In the genomic region with DNA sequence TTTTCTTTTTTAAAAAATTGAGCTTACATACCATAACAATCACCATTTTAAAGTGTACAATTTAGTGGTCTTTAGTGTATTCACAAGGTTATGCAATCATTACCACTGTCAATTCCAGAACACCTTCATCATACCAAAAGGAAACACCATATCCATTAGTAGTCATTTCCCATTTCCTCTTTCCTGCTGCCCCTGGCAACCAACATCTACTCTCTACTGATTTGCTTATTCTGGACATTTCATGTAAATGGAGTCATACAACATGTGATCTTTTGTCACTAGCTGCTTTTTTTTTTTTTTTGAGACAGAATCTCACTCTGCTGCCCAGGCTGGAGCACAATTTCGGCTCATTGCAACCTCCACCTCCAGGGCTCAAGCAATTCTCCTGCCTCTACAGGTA, we compare ENCODE assay signal across 10 cellular contexts.
DNase-seq lines count a peak whose midpoint lies in the region; ATAC-seq, FAIRE-seq and TF ChIP-seq lines count a peak whose summit lies in the region.
"Had no signal": no experiment of that assay in that cellular context is flagged by ENCODE, and none has a peak within 500 bp of the region (broad histone marks: within the 10 kb centered on the region; RNA-seq: fewer than 3 reads in every experiment).

No MANE protein-coding gene starts in this region.

- H3K4me3 ChIP-seq in keratinocyte (ENCODE audit: control insufficient read depth in 2 of 3, extremely low read depth in 1 of 3, insufficient read depth in 2 of 3, low read depth in 1 of 3, low read length in 3 of 3) (peak overlapping the region in 1 of 3 experiments; percentile 43), mucosa of descending colon (no peak overlapping the region)
- no peak overlapping the region for H3K4me3 ChIP-seq in CD8-positive, alpha-beta T cell (ENCODE audit: low read depth, low read length)

- H3K4me3 Mint-ChIP-seq in activated T-helper 17 cell treated with anti-CD3 and anti-CD28 coated beads, Interleukin-2, amount 50 U/mL, for 72 hours: no peak overlapping the region
- H3K4me3 Mint-ChIP-seq in CD8-positive, alpha-beta T cell: no peak overlapping the region
- H3K4me3 Mint-ChIP-seq: activated CD8-positive, alpha-beta T cell treated with anti-CD3 and anti-CD28 coated beads for 36 hours had no signal

- H3K27me3 Mint-ChIP-seq in activated T-helper 17 cell treated with anti-CD3 and anti-CD28 coated beads, Interleukin-2, amount 50 U/mL, for 72 hours: no peaks in the 10 kb centered on the region
- H3K27me3 Mint-ChIP-seq in CD8-positive, alpha-beta T cell (ENCODE audit: low read depth): no peaks in the 10 kb centered on the region
- H3K27me3 Mint-ChIP-seq: activated CD8-positive, alpha-beta T cell treated with anti-CD3 and anti-CD28 coated beads for 36 hours had no signal

- intact Hi-C loops in CD8-positive, alpha-beta T cell (cut with DNase I, micrococcal nuclease): no loop called here
- intact Hi-C loops in mucosa of descending colon (cut with DNase I, micrococcal nuclease): no loop called here

- peak; percentile 90 for FAIRE-seq in keratinocyte (lab: Jason Lieb, UNC)

- no peaks in the 10 kb centered on the region for H3K27me3 ChIP-seq in keratinocyte (ENCODE audit: control insufficient read depth, extremely low read depth, insufficient read depth, low read length)
- H3K27me3 ChIP-seq in CD8-positive, alpha-beta T cell (ENCODE audit: insufficient read depth, low read length): no peaks in the 10 kb centered on the region

- TF ChIP-seq CTCF in keratinocyte (optimal IDR thresholded peaks at IDR 0.05 in 1 of 3, IDR thresholded peaks at IDR 0.05 in 1 of 3, conservative IDR thresholded peaks at IDR 0.05 in 1 of 3; ENCODE audit: extremely low read depth in 1 of 3, insufficient read depth in 2 of 3, low read length in 3 of 3) (no peak), mucosa of descending colon (IDR thresholded peaks at IDR 0.05) (no peak)
- no peak for TF ChIP-seq CTCF in CD8-positive, alpha-beta T cell (IDR thresholded peaks at IDR 0.05)

- peak overlapping the region; percentile 34 for H3K4me2 ChIP-seq in keratinocyte (ENCODE audit: control insufficient read depth, extremely low read depth, insufficient read depth, low read depth, low read length)

- H3K9me1 ChIP-seq in keratinocyte (ENCODE audit: control insufficient read depth, extremely low read depth, insufficient read depth, low read length): no peaks in the 10 kb centered on the region

- H3K4me1 ChIP-seq in keratinocyte (ENCODE audit: control insufficient read depth, extremely low read depth, insufficient read depth, low read length) (peaks cover 17% of the 10 kb centered on the region), mucosa of descending colon (ENCODE audit: low read depth) (no peaks in the 10 kb centered on the region)
- no peaks in the 10 kb centered on the region for H3K4me1 ChIP-seq in CD8-positive, alpha-beta T cell (ENCODE audit: insufficient read depth, low read length)

- POLR2A ChIA-PET in CD8-positive, alpha-beta T cell (lab: Charles Lee): no interaction called here

- H3K27ac ChIP-seq in keratinocyte (ENCODE audit: control insufficient read depth, insufficient read depth, low read length): peak overlapping the region; percentile 79
- no peak overlapping the region for H3K27ac ChIP-seq in CD8-positive, alpha-beta T cell (ENCODE audit: low read depth, low read length)

- H3K9me3 Mint-ChIP-seq in activated T-helper 17 cell treated with anti-CD3 and anti-CD28 coated beads, Interleukin-2, amount 50 U/mL, for 72 hours: no peaks in the 10 kb centered on the region
- H3K9me3 Mint-ChIP-seq in CD8-positive, alpha-beta T cell: no peaks in the 10 kb centered on the region
- H3K9me3 Mint-ChIP-seq: activated CD8-positive, alpha-beta T cell treated with anti-CD3 and anti-CD28 coated beads for 36 hours had no signal

- dilution Hi-C loops in keratinocyte (cut with MboI; ENCODE audit: extremely low pct_ligation_motif_present, low sequenced_read_pairs): no loop called here

- DNase-seq in AG20443 (ENCODE audit: low spot score) (peak; percentile 46), HK-2 (ENCODE audit: unreplicated experiment) (peak; percentile 24), keratinocyte (ENCODE audit: low read depth, low spot score) (peak; percentile 53), D341Med (ENCODE audit: low spot score) (no peak), HUDEP-2 (lab: John Stamatoyannopoulos, UW; ENCODE audit: unreplicated experiment in 76 of 76) (no peak), mucosa of descending colon (no peak)
- no peak for DNase-seq in CD8-positive, alpha-beta T cell
- DNase-seq: activated CD8-positive, alpha-beta T cell treated with anti-CD3 and anti-CD28 coated beads for 36 hours; effector CD4-positive, alpha-beta T cell had no signal

- peaks cover 9 to 14% of the 10 kb centered on the region in 2 experiments for H3K36me3 ChIP-seq in keratinocyte (ENCODE audit: control insufficient read depth in 2 of 2, extremely low read depth in 1 of 2, insufficient read depth in 2 of 2, low read length in 2 of 2)
- peaks cover 11% of the 10 kb centered on the region for H3K36me3 ChIP-seq in CD8-positive, alpha-beta T cell (ENCODE audit: insufficient read depth, low read length)
- H3K36me3 ChIP-seq in mucosa of descending colon (ENCODE audit: low read depth): no peaks in the 10 kb centered on the region

- H3K9me3 ChIP-seq in keratinocyte (ENCODE audit: control insufficient read depth, low read depth, low read length) (no peaks in the 10 kb centered on the region), mucosa of descending colon (no peaks in the 10 kb centered on the region)
- no peaks in the 10 kb centered on the region for H3K9me3 ChIP-seq in CD8-positive, alpha-beta T cell (ENCODE audit: low read length)

- no peak overlapping the region for H2AFZ ChIP-seq in keratinocyte (ENCODE audit: control insufficient read depth, low read length)

- H3K36me3 Mint-ChIP-seq in activated T-helper 17 cell treated with anti-CD3 and anti-CD28 coated beads, Interleukin-2, amount 50 U/mL, for 72 hours (ENCODE audit: low read depth): peaks cover 98% of the 10 kb centered on the region
- peaks cover 67% of the 10 kb centered on the region for H3K36me3 Mint-ChIP-seq in CD8-positive, alpha-beta T cell

- H3K9ac ChIP-seq in keratinocyte (ENCODE audit: control insufficient read depth, extremely low read depth, insufficient read depth, low read length): no peak overlapping the region

- CTCF ChIA-PET in CD8-positive, alpha-beta T cell (lab: Charles Lee): no interaction called here

- ATAC-seq in activated T-helper 17 cell treated with anti-CD3 and anti-CD28 coated beads, Interleukin-2, amount 50 U/mL, for 72 hours (replicated peaks): no peak
- no peak for ATAC-seq in CD8-positive, alpha-beta T cell
- ATAC-seq in mucosa of descending colon: no peak
- ATAC-seq: activated CD8-positive, alpha-beta T cell treated with anti-CD3 and anti-CD28 coated beads for 36 hours had no signal

- H3K27ac Mint-ChIP-seq in activated T-helper 17 cell treated with anti-CD3 and anti-CD28 coated beads, Interleukin-2, amount 50 U/mL, for 72 hours: peak overlapping the region; percentile 61
- no peak overlapping the region for H3K27ac Mint-ChIP-seq in CD8-positive, alpha-beta T cell
- H3K27ac Mint-ChIP-seq: activated CD8-positive, alpha-beta T cell treated with anti-CD3 and anti-CD28 coated beads for 36 hours had no signal

- peaks cover 4% of the 10 kb centered on the region for H3K4me1 Mint-ChIP-seq in activated T-helper 17 cell treated with anti-CD3 and anti-CD28 coated beads, Interleukin-2, amount 50 U/mL, for 72 hours
- H3K4me1 Mint-ChIP-seq in CD8-positive, alpha-beta T cell (ENCODE audit: low read depth): peaks cover 1% of the 10 kb centered on the region

- H4K20me1 ChIP-seq in keratinocyte (ENCODE audit: control insufficient read depth, extremely low read depth, insufficient read depth, low read length): no peaks in the 10 kb centered on the region

- H3K79me2 ChIP-seq in keratinocyte (ENCODE audit: control insufficient read depth, insufficient read depth, low read length): no peaks in the 10 kb centered on the region

Comparison
In these comparisons a context has a peak if more than half of its experiments do, and no peak if none do; other contexts are left out.
1. DNase-seq: peak in AG20443 (single experiment), HK-2 (single experiment) and keratinocyte (single experiment); none in D341Med (single experiment), HUDEP-2 (0 of 76), CD8-positive, alpha-beta T cell (0 of 7) and mucosa of descending colon (0 of 3).